In genomic region chr6:163820745-163821456, GRCh38 we compare ENCODE assay signal across 2 cellular contexts.
TF ChIP-seq lines count a peak whose summit lies in the region.

No MANE protein-coding gene starts in this region.

TF ChIP-seq in IMR-90, 13 proteins besides CTCF, POLR2A, EP300 and RAD21:
- TF ChIP-seq NFE2L2 (IDR thresholded peaks at IDR 0.05; ENCODE audit: low read depth, low read length) (no peak), CHD1 (IDR thresholded peaks at IDR 0.05; ENCODE audit: low read depth, low read length) (no peak), MXI1 (IDR thresholded peaks at IDR 0.05; ENCODE audit: borderline replicate concordance, low read depth, low read length) (no peak)

TF ChIP-seq in H1, 55 proteins besides CTCF, POLR2A, EP300 and RAD21:
- no peak for TF ChIP-seq SAP30 (IDR thresholded peaks at IDR 0.05; ENCODE audit: insufficient read depth, insufficient replicate concordance, low read length)
- TF ChIP-seq ZNF274 (IDR thresholded peaks at IDR 0.05; ENCODE audit: borderline replicate concordance, extremely low read depth, low read length) = no peak
- TF ChIP-seq ATF2 (IDR thresholded peaks at IDR 0.05; ENCODE audit: low read length) = no peak
- TF ChIP-seq BCL11A (IDR thresholded peaks at IDR 0.05; ENCODE audit: low read depth in 2 of 2, low read length in 2 of 2) = no peak
- no peak for TF ChIP-seq NRF1 (IDR thresholded peaks at IDR 0.05; ENCODE audit: low read depth, low read length)
- no peak for TF ChIP-seq SRF (IDR thresholded peaks at IDR 0.05; ENCODE audit: low read depth, low read length)
- no peak for TF ChIP-seq SIRT6 (IDR thresholded peaks at IDR 0.05; ENCODE audit: low read length)
- no peak for TF ChIP-seq KDM4A (IDR thresholded peaks at IDR 0.05; ENCODE audit: low read depth, low read length, severe bottlenecking)
- TF ChIP-seq CHD1 (IDR thresholded peaks at IDR 0.05; ENCODE audit: low read depth, low read length) = no peak
- TF ChIP-seq ASH2L (IDR thresholded peaks at IDR 0.05; ENCODE audit: low read length) = no peak
